ENCODE assay signal across 8 cellular contexts in genomic region chr16:57299719-57300386, GRCh38. TPM values are rescaled to one million over a fixed set of nuclear protein-coding genes. Genes with fewer than 3 reads are reported as not detected.
DNase-seq lines count a peak whose midpoint lies in the region; ATAC-seq and TF ChIP-seq lines count a peak whose summit lies in the region.

No MANE protein-coding gene starts in this region.

- H3K4ac ChIP-seq in neuronal stem cell (ENCODE audit: low read length) = no peak overlapping the region

- H3K23ac ChIP-seq in neuronal stem cell (ENCODE audit: low read depth, low read length, poor library complexity) = no peak overlapping the region

- no peak overlapping the region for H3K27ac Mint-ChIP-seq in GM23338

- H4K91ac ChIP-seq in neuronal stem cell (ENCODE audit: low read depth, low read length, poor library complexity) = no peak overlapping the region

- DNase-seq in GM23338 (ENCODE audit: low spot score) (peak; percentile 94), LNCaP clone FGC (ENCODE audit: low read depth) (peak; percentile 86), SIG-M5 (lab: John Stamatoyannopoulos, UW) (peak; percentile 18), foreskin melanocyte (peak; percentile 95), neuronal stem cell (ENCODE audit: low spot score) (peak; percentile 97), substantia nigra (lab: John Stamatoyannopoulos, UW) (peak in 46 of 49 donors; percentile 40 to 87 (median 74))
- peak; percentile 74 for DNase-seq in activated gamma-delta T cell treated with anti-CD3 and anti-CD28 coated beads, Interleukin-2, amount 50 U/mL, for 16 hours (ENCODE audit: low read depth)

- H2BK120ac ChIP-seq in neuronal stem cell (ENCODE audit: low read depth, low read length) = no peak overlapping the region

- no peak overlapping the region for H3K4me3 Mint-ChIP-seq in GM23338

- no peak overlapping the region for H2BK5ac ChIP-seq in neuronal stem cell (ENCODE audit: low read length)

- peak overlapping the region; percentile 83 for H3K4me3 ChIP-seq in DOHH2 (ENCODE audit: low read length)
- H3K4me3 ChIP-seq in GM23338 = peak overlapping the region; percentile 56
- peak overlapping the region; percentile 61 for H3K4me3 ChIP-seq in LNCaP clone FGC (ENCODE audit: low read depth, low read length)
- peak overlapping the region; percentile 61 to 83 for H3K4me3 ChIP-seq in neuronal stem cell (ENCODE audit: low read length in 2 of 2)

- peak overlapping the region; percentile 99 for H2AFZ ChIP-seq in GM23338
- peak overlapping the region; percentile 91 for H2AFZ ChIP-seq in neuronal stem cell (ENCODE audit: low read length)

- H3K79me2 ChIP-seq in DOHH2 (ENCODE audit: control insufficient read depth, low read length) (no peaks in the 10 kb centered on the region), GM23338 (replicated peaks; ENCODE audit: insufficient read depth) (no peaks in the 10 kb centered on the region)

- no peak overlapping the region for H3K14ac ChIP-seq in neuronal stem cell (ENCODE audit: low read length)

- peaks cover 6% of the 10 kb centered on the region for H3K4me1 Mint-ChIP-seq in GM23338

- H3K9me3 ChIP-seq in DOHH2 (ENCODE audit: control insufficient read depth, insufficient read depth, low read length) (no peaks in the 10 kb centered on the region), neuronal stem cell (replicated peaks in 1 of 2; ENCODE audit: control insufficient read depth in 2 of 2, insufficient read depth in 1 of 2, low read depth in 1 of 2, low read length in 2 of 2) (no peaks in the 10 kb centered on the region)

- H4K8ac ChIP-seq in neuronal stem cell (ENCODE audit: low read depth, low read length) = no peak overlapping the region

- H3K4me2 ChIP-seq in DOHH2 (ENCODE audit: low read length) (peak overlapping the region; percentile 66), GM23338 (peak overlapping the region; percentile 82), neuronal stem cell (ENCODE audit: insufficient read depth, low read length, poor library complexity, severe bottlenecking) (peak overlapping the region; percentile 35)

- H3K36me3 ChIP-seq in DOHH2 (ENCODE audit: control insufficient read depth, low read length) (no peaks in the 10 kb centered on the region), GM23338 (ENCODE audit: insufficient read depth) (no peaks in the 10 kb centered on the region), neuronal stem cell (replicated peaks in 1 of 2; ENCODE audit: control insufficient read depth in 2 of 2, insufficient read depth in 2 of 2, low read length in 2 of 2) (no peaks in the 10 kb centered on the region)

- no peak overlapping the region for H3K18ac ChIP-seq in neuronal stem cell (ENCODE audit: low read length)

- WGBS in neuronal stem cell (ENCODE audit: extremely low coverage in 2 of 2, insufficient read length in 2 of 2, insufficient replicate concordance in 1 of 2), 2 donors = no CpG with 5 or more reads among the region's 35 CpGs

- H4K20me1 ChIP-seq in DOHH2 (ENCODE audit: control insufficient read depth, insufficient read depth, low read depth, low read length) = no peaks in the 10 kb centered on the region
- H4K20me1 ChIP-seq in GM23338 (replicated peaks; ENCODE audit: insufficient read depth) = no peaks in the 10 kb centered on the region; the same call in 1 of the 2 replicates

- H2BK15ac ChIP-seq in neuronal stem cell (ENCODE audit: low read length) = no peak overlapping the region

- H3K4me1 ChIP-seq in DOHH2 (ENCODE audit: control insufficient read depth, low read length) = peaks cover 30% of the 10 kb centered on the region
- H3K4me1 ChIP-seq in GM23338 (ENCODE audit: insufficient read depth) = peaks cover 6% of the 10 kb centered on the region; the same call in 1 of the 2 replicates
- peaks cover 3 to 4% of the 10 kb centered on the region in 2 donors for H3K4me1 ChIP-seq in neuronal stem cell (ENCODE audit: control insufficient read depth in 2 of 2, insufficient read depth in 1 of 2, low read depth in 1 of 2, low read length in 2 of 2)

- H3K27me3 ChIP-seq in DOHH2 (ENCODE audit: control insufficient read depth, low read length) (peaks cover 25% of the 10 kb centered on the region), GM23338 (ENCODE audit: insufficient read depth) (no peaks in the 10 kb centered on the region), neuronal stem cell (ENCODE audit: control insufficient read depth in 3 of 3, insufficient read depth in 3 of 3, low read depth in 1 of 3, low read length in 3 of 3) (peaks cover 0 to 8% (median 0%) of the 10 kb centered on the region in 3 experiments)

- H3K27me3 Mint-ChIP-seq in GM23338 (ENCODE audit: insufficient read depth, low read depth, poor library complexity) = peaks cover 7% of the 10 kb centered on the region

- H3K27ac ChIP-seq in DOHH2 (ENCODE audit: low read depth, low read length) = peak overlapping the region; percentile 80
- peak overlapping the region; percentile 35; the same call in 1 of the 2 replicates for H3K27ac ChIP-seq in GM23338 (ENCODE audit: low read depth)
- H3K27ac ChIP-seq in neuronal stem cell (replicated peaks; ENCODE audit: low read length) = peak overlapping the region; percentile 76
- peak overlapping the region; percentile 91 for H3K27ac ChIP-seq in substantia nigra (ENCODE audit: low read depth, low read length, poor library complexity, severe bottlenecking)

- H2AK5ac ChIP-seq in neuronal stem cell (ENCODE audit: low read depth, low read length) = no peak overlapping the region

- peak; percentile 78 for ATAC-seq in GM23338

- no peak overlapping the region for H2BK12ac ChIP-seq in neuronal stem cell (ENCODE audit: low read length)

- no peaks in the 10 kb centered on the region for H3K9me3 Mint-ChIP-seq in GM23338

- H3K9ac ChIP-seq in neuronal stem cell (ENCODE audit: low read depth, low read length, poor library complexity) = no peak overlapping the region

- no peaks in the 10 kb centered on the region for H3K79me1 ChIP-seq in neuronal stem cell (ENCODE audit: low read depth, low read length)

- H3K9me2 ChIP-seq in DOHH2 (replicated peaks; ENCODE audit: control insufficient read depth, low read length) (no peaks in the 10 kb centered on the region), GM23338 (ENCODE audit: insufficient read depth) (no peaks in the 10 kb centered on the region)

- no peaks in the 10 kb centered on the region for H3K36me3 Mint-ChIP-seq in GM23338 (ENCODE audit: low read depth)

- H3F3A ChIP-seq in DOHH2 (ENCODE audit: control insufficient read depth, insufficient read depth) = peaks cover 13% of the 10 kb centered on the region; the same call in 1 of the 2 replicates
- no peaks in the 10 kb centered on the region; the same call in 1 of the 2 replicates for H3F3A ChIP-seq in GM23338 (replicated peaks; ENCODE audit: low read depth)

- peak; percentile 6 for TF ChIP-seq CTCF in DOHH2 (IDR thresholded peaks at IDR 0.05; ENCODE audit: low read depth, low read length, poor library complexity, severe bottlenecking)
- no peak for TF ChIP-seq CTCF in GM23338 (conservative IDR thresholded peaks at IDR 0.05; ENCODE audit: low read depth in 2 of 2)
- TF ChIP-seq CTCF in LNCaP clone FGC (IDR thresholded peaks at IDR 0.05; ENCODE audit: control insufficient read depth, extremely low read depth, insufficient read depth) = no peak

RNA-seq across cellular contexts. Expression of gene PLLP, which starts 15.4 kb away (rescaled TPM):
- 2.1 and 6.1 TPM in 2 replicates for total RNA-seq in GM23338 (2014; rRNA removed; shearing (Covaris generic))
- 1.3 and 1.9 TPM in 2 replicates for polyA plus RNA-seq in GM23338 (2016; fragmentation: Nextera tagmentation; extraction: Ambion mirVana)
- polyA plus RNA-seq in neuronal stem cell (2013, experiment 1 of 2) = 3.6 TPM
- polyA plus RNA-seq in neuronal stem cell (2013, experiment 2 of 2) = 3.4 TPM

RNA-seq across cellular contexts. Expression of gene ARL2BP, which starts 54.8 kb away (rescaled TPM):
- 13.2 and 13.4 TPM in 2 replicates for total RNA-seq in GM23338 (2014; rRNA removed; shearing (Covaris generic))
- 10.3 and 10.9 TPM in 2 replicates for polyA plus RNA-seq in GM23338 (2016; fragmentation: Nextera tagmentation; extraction: Ambion mirVana)
- 43.3 TPM for polyA plus RNA-seq in neuronal stem cell (2013, experiment 1 of 2)
- 45.1 TPM for polyA plus RNA-seq in neuronal stem cell (2013, experiment 2 of 2)

RNA-seq across cellular contexts. Expression of gene CCL22, which starts 58.7 kb away (rescaled TPM):
- total RNA-seq in GM23338 (2014; rRNA removed; shearing (Covaris generic)) = not detected in 2 replicates
- 0.19 and 0.42 TPM in 2 replicates for polyA plus RNA-seq in GM23338 (2016; fragmentation: Nextera tagmentation; extraction: Ambion mirVana)
- polyA plus RNA-seq in neuronal stem cell (2013, experiment 1 of 2) = not detected
- polyA plus RNA-seq in neuronal stem cell (2013, experiment 2 of 2) = not detected

Comparison
In these comparisons a context has a peak if more than half of its experiments do, and no peak if none do; other contexts are left out.
1. Peak in every context shown above with its lines: DNase-seq, ATAC-seq, H3K4me3 ChIP-seq and H3K27ac ChIP-seq.
2. H3K27ac ChIP-seq: peak in every context shown above with its lines; median percentile 91 in substantia nigra; 80 in DOHH2; 76 in neuronal stem cell; 35 in GM23338.
3. DNase-seq: peak in every context shown above with its lines; median percentile 97 in neuronal stem cell; 95 in foreskin melanocyte; 94 in GM23338; 86 in LNCaP clone FGC; 74 in activated gamma-delta T cell treated with anti-CD3 and anti-CD28 coated beads, Interleukin-2, amount 50 U/mL, for 16 hours; 74 in substantia nigra; 18 in SIG-M5.